8 cellular contexts compared by ENCODE assay signal in genomic region chrX:146041741-146042140, GRCh38.
"Had no signal": no experiment of that assay in that cellular context is flagged by ENCODE, and none has a peak within 500 bp of the region (broad histone marks: within the 10 kb centered on the region; RNA-seq: fewer than 3 reads in every experiment).

No MANE protein-coding gene starts in this region.

- ATAC-seq: HepG2, K562 had no signal

- H3K4me1 Mint-ChIP-seq: IgD-negative memory B cell had no signal

- H3K4me3 ChIP-seq: K562 had no signal

- H3K36me3 Mint-ChIP-seq: IgD-negative memory B cell had no signal

- H3K4me3 Mint-ChIP-seq: IgD-negative memory B cell had no signal

- DNase-seq: IMR-90, KBM-7, KG1 had no signal

- H3K27me3 Mint-ChIP-seq: IgD-negative memory B cell had no signal

- H3K27ac ChIP-seq: HL-60 had no signal

- FAIRE-seq: HepG2, HTR-8/SVneo, K562 had no signal

- H3K27ac Mint-ChIP-seq: IgD-negative memory B cell had no signal
